Comparison of ENCODE assay signal across 35 cellular contexts in genomic region chr5:1209552-1209852, GRCh38. TPM values are rescaled to one million over a fixed set of nuclear protein-coding genes. Genes with fewer than 3 reads are reported as not detected.
"Had no signal": no experiment of that assay in that cellular context is flagged by ENCODE, and none has a peak within 500 bp of the region (broad histone marks: within the 10 kb centered on the region; RNA-seq: fewer than 3 reads in every experiment).

No MANE protein-coding gene starts in this region.

- H3K9me3 Mint-ChIP-seq: activated CD4-positive, alpha-beta memory T cell treated with anti-CD3 and anti-CD28 coated beads for 36 hours; activated CD4-positive, alpha-beta T cell treated with anti-CD3 and anti-CD28 coated beads, Interleukin-2, amount 10 ng/mL, durations not matched to agents 24 days and 14 days; activated T-cell treated with anti-CD3 and anti-CD28 coated beads, Interleukin-2, amount 50 U/mL, for 24 hours; activated T-cell treated with anti-CD3 and anti-CD28 coated beads, Interleukin-2, amount 50 U/mL, for 72 hours; activated T-helper 17 cell treated with anti-CD3 and anti-CD28 coated beads, Interleukin-2, amount 50 U/mL, for 72 hours; central memory CD8-positive, alpha-beta T cell; effector memory CD8-positive, alpha-beta T cell; T-helper 2 cell treated with Interferon-gamma antibody and Interleukin-4, amounts not matched to agents 5 μg/mL and 100 μg/mL, for 36 hours had no signal

- H3K27me3 Mint-ChIP-seq: activated CD4-positive, alpha-beta memory T cell treated with anti-CD3 and anti-CD28 coated beads for 36 hours; activated CD4-positive, alpha-beta T cell treated with anti-CD3 and anti-CD28 coated beads for 36 hours; activated CD4-positive, alpha-beta T cell treated with anti-CD3 and anti-CD28 coated beads, Interleukin-2, amount 10 ng/mL, durations not matched to agents 24 days and 14 days; activated naive CD8-positive, alpha-beta T cell; activated T-cell treated with anti-CD3 and anti-CD28 coated beads, Interleukin-2, amount 50 U/mL, for 24 hours had no signal

- H3K4me3 ChIP-seq: esophagus muscularis mucosa, gastrocnemius medialis had no signal

- DNase-seq: activated CD4-positive, alpha-beta memory T cell treated with anti-CD3 and anti-CD28 coated beads for 36 hours; activated CD4-positive, alpha-beta T cell treated with anti-CD3 and anti-CD28 coated beads for 36 hours; activated CD4-positive, alpha-beta T cell treated with anti-CD3 and anti-CD28 coated beads, Interleukin-2, amount 10 ng/mL, durations not matched to agents 24 days and 14 days; activated CD4-positive, CD25-positive, alpha-beta regulatory T cell; activated CD4-positive, CD25-positive, alpha-beta regulatory T cell treated with anti-CD3 and anti-CD28 coated beads, Interleukin-2, amount 50 U/mL, for 72 hours; activated CD8-positive, alpha-beta memory T cell treated with anti-CD3 and anti-CD28 coated beads, Interleukin-2, amount 50 U/mL, for 48 hours; activated effector memory CD4-positive, alpha-beta T cell treated with Interleukin-2 at 50 U/mL for 16 hours; activated gamma-delta T cell treated with Interleukin-2 at 50 U/mL for 16 hours; activated naive CD4-positive, alpha-beta T cell treated with anti-CD3 and anti-CD28 coated beads, Interleukin-2, amount 50 U/mL, for 16 hours; activated naive CD4-positive, alpha-beta T cell treated with Interleukin-2 at 50 U/mL for 16 hours; activated T-cell treated with anti-CD3 and anti-CD28 coated beads for 4 hours; activated T-cell treated with anti-CD3 and anti-CD28 coated beads, Interleukin-2, amount 50 U/mL, for 24 hours; activated T-cell treated with anti-CD3 and anti-CD28 coated beads, Interleukin-2, amount 50 U/mL, for 72 hours; amniotic stem cell; anterior cingulate cortex; brain microvascular endothelial cell; cortex of kidney; effector CD4-positive, alpha-beta T cell; effector memory CD8-positive, alpha-beta T cell; erythroblast; foreskin keratinocyte; gastrocnemius medialis; T-helper 1 cell; T1000 had no signal

- H3K27ac Mint-ChIP-seq: activated CD4-positive, alpha-beta memory T cell treated with anti-CD3 and anti-CD28 coated beads for 36 hours; activated CD4-positive, alpha-beta T cell treated with anti-CD3 and anti-CD28 coated beads for 36 hours; activated CD4-positive, alpha-beta T cell treated with anti-CD3 and anti-CD28 coated beads, Interleukin-2, amount 10 ng/mL, durations not matched to agents 24 days and 14 days; activated naive CD8-positive, alpha-beta T cell; activated T-cell treated with anti-CD3 and anti-CD28 coated beads, Interleukin-2, amount 50 U/mL, for 24 hours; activated T-cell treated with anti-CD3 and anti-CD28 coated beads, Interleukin-2, amount 50 U/mL, for 72 hours; activated T-helper 17 cell treated with anti-CD3 and anti-CD28 coated beads, Interleukin-2, amount 50 U/mL, for 72 hours; effector memory CD8-positive, alpha-beta T cell; T-helper 17 cell; T-helper 2 cell treated with Interferon-gamma antibody and Interleukin-4, amounts not matched to agents 5 μg/mL and 100 μg/mL, for 36 hours had no signal

- H3K36me3 Mint-ChIP-seq: activated CD4-positive, alpha-beta memory T cell treated with anti-CD3 and anti-CD28 coated beads for 36 hours; activated naive CD8-positive, alpha-beta T cell had no signal

- H3K36me3 ChIP-seq: brain microvascular endothelial cell, esophagus muscularis mucosa, gastrocnemius medialis had no signal

- H3K4me1 Mint-ChIP-seq: activated CD4-positive, alpha-beta T cell treated with anti-CD3 and anti-CD28 coated beads for 36 hours; activated CD4-positive, alpha-beta T cell treated with anti-CD3 and anti-CD28 coated beads, Interleukin-2, amount 10 ng/mL, durations not matched to agents 24 days and 14 days; activated T-helper 17 cell treated with anti-CD3 and anti-CD28 coated beads, Interleukin-2, amount 50 U/mL, for 72 hours; central memory CD8-positive, alpha-beta T cell had no signal

- H3K4me1 ChIP-seq: esophagus muscularis mucosa, foreskin keratinocyte, gastrocnemius medialis had no signal

- H3K27ac ChIP-seq: brain microvascular endothelial cell, esophagus muscularis mucosa, foreskin keratinocyte, gastrocnemius medialis had no signal

- H3K4me3 Mint-ChIP-seq: activated CD4-positive, alpha-beta memory T cell treated with anti-CD3 and anti-CD28 coated beads for 36 hours; activated CD4-positive, alpha-beta T cell treated with anti-CD3 and anti-CD28 coated beads for 36 hours; activated CD4-positive, alpha-beta T cell treated with anti-CD3 and anti-CD28 coated beads, Interleukin-2, amount 10 ng/mL, durations not matched to agents 24 days and 14 days; activated naive CD8-positive, alpha-beta T cell; activated T-cell treated with anti-CD3 and anti-CD28 coated beads, Interleukin-2, amount 50 U/mL, for 24 hours; activated T-cell treated with anti-CD3 and anti-CD28 coated beads, Interleukin-2, amount 50 U/mL, for 72 hours; activated T-helper 17 cell treated with anti-CD3 and anti-CD28 coated beads, Interleukin-2, amount 50 U/mL, for 72 hours; central memory CD8-positive, alpha-beta T cell; effector memory CD8-positive, alpha-beta T cell; T-helper 17 cell; T-helper 2 cell treated with Interferon-gamma antibody and Interleukin-4, amounts not matched to agents 5 μg/mL and 100 μg/mL, for 36 hours had no signal

- H3K9me3 ChIP-seq: esophagus muscularis mucosa, gastrocnemius medialis had no signal

RNA-seq across cellular contexts. Expression of gene SLC6A19, which starts 8.1 kb away (rescaled TPM):
- total RNA-seq: activated CD4-positive, alpha-beta memory T cell treated with anti-CD3 and anti-CD28 coated beads for 36 hours; activated CD4-positive, alpha-beta T cell treated with anti-CD3 and anti-CD28 coated beads for 36 hours; activated CD4-positive, alpha-beta T cell treated with anti-CD3 and anti-CD28 coated beads, Interleukin-2, amount 10 ng/mL, durations not matched to agents 24 days and 14 days; activated T-cell treated with anti-CD3 and anti-CD28 coated beads, Interleukin-2, amount 50 U/mL, for 72 hours; activated T-helper 17 cell treated with anti-CD3 and anti-CD28 coated beads, Interleukin-2, amount 50 U/mL, for 72 hours; astrocyte; bronchial epithelial cell; dermis blood vessel endothelial cell; esophagus muscularis mucosa; foreskin keratinocyte; T-helper 17 cell had no signal

RNA-seq across cellular contexts. Expression of gene SLC6A18, which starts 15.7 kb away (rescaled TPM):
- total RNA-seq: activated CD4-positive, alpha-beta memory T cell treated with anti-CD3 and anti-CD28 coated beads for 36 hours; activated CD4-positive, alpha-beta T cell treated with anti-CD3 and anti-CD28 coated beads for 36 hours; activated CD4-positive, alpha-beta T cell treated with anti-CD3 and anti-CD28 coated beads, Interleukin-2, amount 10 ng/mL, durations not matched to agents 24 days and 14 days; activated T-cell treated with anti-CD3 and anti-CD28 coated beads, Interleukin-2, amount 50 U/mL, for 72 hours; activated T-helper 17 cell treated with anti-CD3 and anti-CD28 coated beads, Interleukin-2, amount 50 U/mL, for 72 hours; astrocyte; bronchial epithelial cell; cardiac septum; cerebellum; dermis blood vessel endothelial cell; esophagus muscularis mucosa; foreskin keratinocyte; gastrocnemius medialis; T-helper 17 cell had no signal
